ENCODE assay signal across 22 cellular contexts in the genomic region with DNA sequence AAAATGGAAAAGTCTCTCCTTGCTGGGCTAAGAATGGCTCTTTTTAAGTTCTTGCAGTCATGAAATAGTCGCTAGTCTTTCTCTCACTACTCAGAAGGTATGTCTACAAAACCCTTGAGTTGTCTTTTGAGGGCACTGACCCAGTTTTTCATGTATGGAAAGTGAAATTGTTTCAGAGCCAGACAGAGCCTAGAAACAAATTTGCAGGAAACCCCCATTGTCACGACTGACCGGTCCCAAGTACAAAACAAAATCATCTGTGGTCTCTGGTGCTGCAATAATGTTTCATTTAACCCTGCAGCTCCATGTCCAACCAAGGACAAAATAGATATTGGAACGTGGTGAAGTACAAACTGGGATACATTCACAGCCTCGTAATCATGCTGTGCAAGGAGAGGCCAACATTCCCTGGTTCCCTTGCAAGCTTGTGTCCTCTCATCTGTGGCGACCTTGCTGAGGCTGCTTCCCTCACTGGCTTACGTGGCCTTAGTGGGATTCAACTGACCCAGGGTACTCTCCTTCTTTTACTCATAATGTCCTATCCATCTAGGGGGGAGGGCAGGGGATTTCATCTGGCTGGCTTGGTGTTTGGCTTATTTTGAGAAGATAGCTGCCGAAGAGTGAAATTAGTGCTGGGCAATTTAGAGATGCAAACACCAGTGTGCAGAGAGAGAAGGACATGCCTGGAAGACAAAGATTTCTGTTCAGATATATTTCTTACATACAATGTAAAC.
DNase-seq lines count a peak whose midpoint lies in the region; ATAC-seq and TF ChIP-seq lines count a peak whose summit lies in the region.
"Had no signal": no experiment of that assay in that cellular context is flagged by ENCODE, and none has a peak within 500 bp of the region (broad histone marks: within the 10 kb centered on the region; RNA-seq: fewer than 3 reads in every experiment).

No MANE protein-coding gene starts in this region.

- no peaks in the 10 kb centered on the region for H3K4me1 ChIP-seq in heart right ventricle
- H3K4me1 ChIP-seq in lower lobe of right lung: no peaks in the 10 kb centered on the region
- H3K4me1 ChIP-seq: Peyer's patch had no signal

- DNase-seq in mesenteric fat pad (ENCODE audit: low spot score) (no peak), heart right ventricle (no peak), head of caudate nucleus (no peak), lower lobe of right lung (no peak)
- DNase-seq: C1 segment of cervical spinal cord, COR-L47, DMS153, EL, GM23248, KG1, NCI-H1105 treated with DMSO at 0.1 percent for 48 hours, NCI-H187 treated with DMSO at 0.1 percent for 48 hours, NCI-H2171, NCI-H82, Peyer's patch, Right ventricle myocardium superior, SK-N-SH had no signal

- H3K27me3 ChIP-seq in heart right ventricle (no peaks in the 10 kb centered on the region), lower lobe of right lung (ENCODE audit: low read depth) (no peaks in the 10 kb centered on the region)
- H3K27me3 ChIP-seq: Peyer's patch had no signal

- no peaks in the 10 kb centered on the region for H3K36me3 ChIP-seq in heart right ventricle
- H3K36me3 ChIP-seq in lower lobe of right lung: no peaks in the 10 kb centered on the region
- H3K36me3 ChIP-seq: Peyer's patch had no signal

- ATAC-seq in GM18498 (IDR thresholded peaks at IDR 0.05; ENCODE audit: unreplicated experiment): peak; percentile 54
- peak; percentile 93 for ATAC-seq in GM19035 (IDR thresholded peaks at IDR 0.05; ENCODE audit: unreplicated experiment)
- ATAC-seq in HG02943 (IDR thresholded peaks at IDR 0.05; ENCODE audit: low read depth, unreplicated experiment): peak; percentile 78
- ATAC-seq in HG03521 (IDR thresholded peaks at IDR 0.05; ENCODE audit: unreplicated experiment): peak; percentile 62
- ATAC-seq in heart right ventricle: no peak
- ATAC-seq in lower lobe of right lung: no peak
- ATAC-seq: HCT116 had no signal

- intact Hi-C loops in heart right ventricle (cut with DNase I) (no loop called here), head of caudate nucleus (cut with DNase I) (no loop called here), lower lobe of right lung (cut with DNase I) (no loop called here)

- H3K4me3 ChIP-seq in heart right ventricle: no peak overlapping the region
- H3K4me3 ChIP-seq in lower lobe of right lung: no peak overlapping the region
- H3K4me3 ChIP-seq: GM23248, Peyer's patch had no signal

- H3K9me3 ChIP-seq in heart right ventricle (no peaks in the 10 kb centered on the region), lower lobe of right lung (no peaks in the 10 kb centered on the region)
- H3K9me3 ChIP-seq: Peyer's patch, SK-N-SH had no signal

- H3K27ac ChIP-seq in heart right ventricle (no peak overlapping the region), lower lobe of right lung (no peak overlapping the region)
- H3K27ac ChIP-seq: GM23248, Peyer's patch had no signal

- no peak for TF ChIP-seq CTCF in heart right ventricle (IDR thresholded peaks at IDR 0.05)
- no peak for TF ChIP-seq CTCF in lower lobe of right lung (IDR thresholded peaks at IDR 0.05)

- 57 to 68% methylated on average over 8 of the region's 8 CpGs for WGBS in heart right ventricle, 2 donors

Comparison
In these comparisons a context has a peak if more than half of its experiments do, and no peak if none do; other contexts are left out.
1. ATAC-seq: peak in GM18498 (single experiment), GM19035 (single experiment), HG02943 (single experiment) and HG03521 (single experiment); none in heart right ventricle (0 of 8) and lower lobe of right lung (0 of 2).